ENCODE assay signal across 12 cellular contexts in the genomic region with DNA sequence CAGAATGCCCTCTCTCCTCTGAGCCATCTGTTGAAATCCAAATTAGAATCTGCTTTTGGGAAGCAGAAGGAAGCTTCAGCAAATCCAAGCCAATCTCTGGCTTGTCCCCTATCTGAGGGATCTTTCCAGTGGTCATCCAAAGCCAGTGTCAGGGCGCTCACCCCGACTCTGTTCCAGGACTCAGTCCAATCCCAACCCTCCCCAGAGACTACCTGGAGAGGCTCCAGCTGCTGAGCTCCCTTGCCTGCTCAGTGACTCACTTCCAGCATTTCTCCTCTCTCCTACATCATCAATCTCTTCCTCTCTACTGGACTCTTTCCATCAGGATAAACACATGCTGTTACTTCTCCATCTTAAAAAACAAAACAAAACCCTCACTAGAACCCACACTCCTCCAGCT. TPM values are rescaled to one million over a fixed set of nuclear protein-coding genes. Genes with fewer than 3 reads are reported as not detected.
A peak's percentile ranks its signal among the peaks of the same experiment; 100 is the strongest.
DNase-seq lines count a peak whose midpoint lies in the region; ATAC-seq, FAIRE-seq and TF ChIP-seq lines count a peak whose summit lies in the region.
"Had no signal": no experiment of that assay in that cellular context is flagged by ENCODE, and none has a peak within 500 bp of the region (broad histone marks: within the 10 kb centered on the region; RNA-seq: fewer than 3 reads in every experiment).

No MANE protein-coding gene starts in this region.

- H3K27ac ChIP-seq in heart left ventricle (peak overlapping the region in 3 of 12 donors; percentile 5 to 55 (median 38)), keratinocyte (ENCODE audit: control insufficient read depth, insufficient read depth, low read length) (no peak overlapping the region), vagina (peak overlapping the region; percentile 37)

- peaks cover 7% of the 10 kb centered on the region for H3K79me2 ChIP-seq in keratinocyte (ENCODE audit: control insufficient read depth, insufficient read depth, low read length)

- H3K9me1 ChIP-seq in keratinocyte (ENCODE audit: control insufficient read depth, extremely low read depth, insufficient read depth, low read length), result peaks cover 2% of the 10 kb centered on the region

- H4K20me1 ChIP-seq in keratinocyte (ENCODE audit: control insufficient read depth, extremely low read depth, insufficient read depth, low read length), result no peaks in the 10 kb centered on the region

- intact Hi-C loops in Right ventricle myocardium inferior (cut with DNase I) (no loop called here), heart left ventricle (cut with DNase I) (loop anchor here in 3 of 10 donors (10.0 kb wide), 1 partner anchor 207 kb away; no protein-coding TSS in a partner anchor), vagina (cut with DNase I) (no loop called here)
- intact Hi-C loops in activated CD4-positive, alpha-beta T cell treated with anti-CD3 and anti-CD28 coated beads, Interleukin-2, amount 10 ng/mL, durations not matched to agents 24 days and 14 days (cut with micrococcal nuclease), result no loop called here

- DNase-seq in Right ventricle myocardium inferior (ENCODE audit: missing footprints) (peak; percentile 50), heart left ventricle (no peak), astrocyte of the hippocampus (ENCODE audit: low read depth, low spot score) (peak; percentile 73), keratinocyte (ENCODE audit: low read depth, low spot score) (no peak), vagina (ENCODE audit: extremely low spot score in 2 of 2) (no peak), NCI-H748 treated with DMSO at 0.1 percent for 48 hours (lab: John Stamatoyannopoulos, UW) (no peak), NCI-H2081 (lab: John Stamatoyannopoulos, UW) (no peak)
- no peak for DNase-seq in activated CD4-positive, alpha-beta T cell treated with anti-CD3 and anti-CD28 coated beads, Interleukin-2, amount 10 ng/mL, durations not matched to agents 24 days and 14 days
- DNase-seq: activated T-cell treated with anti-CD3 and anti-CD28 coated beads, Interleukin-2, amount 50 U/mL, for 48 hours; NCI-H2107; stimulated activated naive CD4-positive, alpha-beta T cell had no signal

- TF ChIP-seq CTCF in heart left ventricle (IDR thresholded peaks at IDR 0.05) (no peak), keratinocyte (optimal IDR thresholded peaks at IDR 0.05 in 1 of 3, IDR thresholded peaks at IDR 0.05 in 1 of 3, conservative IDR thresholded peaks at IDR 0.05 in 1 of 3; ENCODE audit: extremely low read depth in 1 of 3, insufficient read depth in 2 of 3, low read length in 3 of 3) (no peak), vagina (IDR thresholded peaks at IDR 0.05) (no peak)

- 47 to 58% (median 53%) methylated on average over 2 of the region's 2 CpGs for WGBS in heart left ventricle, 4 donors

- H3K4me3 ChIP-seq in heart left ventricle (no peak overlapping the region), keratinocyte (ENCODE audit: control insufficient read depth in 2 of 3, extremely low read depth in 1 of 3, insufficient read depth in 2 of 3, low read depth in 1 of 3, low read length in 3 of 3) (no peak overlapping the region), vagina (no peak overlapping the region)

- no peaks in the 10 kb centered on the region for H3K27me3 ChIP-seq in heart left ventricle
- H3K27me3 ChIP-seq in keratinocyte (ENCODE audit: control insufficient read depth, extremely low read depth, insufficient read depth, low read length), result no peaks in the 10 kb centered on the region
- no peaks in the 10 kb centered on the region for H3K27me3 ChIP-seq in vagina

- ATAC-seq in Right ventricle myocardium inferior, result no peak
- ATAC-seq in heart left ventricle, result no peak

- H3K4me3 Mint-ChIP-seq in activated CD4-positive, alpha-beta T cell treated with anti-CD3 and anti-CD28 coated beads, Interleukin-2, amount 10 ng/mL, durations not matched to agents 24 days and 14 days, result no peak overlapping the region

- peak overlapping the region; percentile 33 for H3K4me2 ChIP-seq in keratinocyte (ENCODE audit: control insufficient read depth, extremely low read depth, insufficient read depth, low read depth, low read length)

- FAIRE-seq in keratinocyte (lab: Jason Lieb, UNC), result peak; percentile 90
- FAIRE-seq: RCC 7860 had no signal

- H3K9me3 ChIP-seq in heart left ventricle, result no peaks in the 10 kb centered on the region
- no peaks in the 10 kb centered on the region for H3K9me3 ChIP-seq in keratinocyte (ENCODE audit: control insufficient read depth, low read depth, low read length)
- H3K9me3 ChIP-seq in vagina, result no peaks in the 10 kb centered on the region

- no peak overlapping the region for H2AFZ ChIP-seq in keratinocyte (ENCODE audit: control insufficient read depth, low read length)

- dilution Hi-C loops in keratinocyte (cut with MboI; ENCODE audit: extremely low pct_ligation_motif_present, low sequenced_read_pairs), result no loop called here

- no peak for TF ChIP-seq POLR2A in heart left ventricle (IDR thresholded peaks at IDR 0.05)
- TF ChIP-seq POLR2A in vagina (IDR thresholded peaks at IDR 0.05), result no peak

- H3K27me3 Mint-ChIP-seq in activated CD4-positive, alpha-beta T cell treated with anti-CD3 and anti-CD28 coated beads, Interleukin-2, amount 10 ng/mL, durations not matched to agents 24 days and 14 days, result peaks cover 8% of the 10 kb centered on the region

- peaks cover 34% of the 10 kb centered on the region for H3K4me1 Mint-ChIP-seq in activated CD4-positive, alpha-beta T cell treated with anti-CD3 and anti-CD28 coated beads, Interleukin-2, amount 10 ng/mL, durations not matched to agents 24 days and 14 days

- H3K36me3 ChIP-seq in heart left ventricle, result peaks cover 0 to 4% (median 0%) of the 10 kb centered on the region in 9 donors
- peaks cover 0 to 3% of the 10 kb centered on the region in 2 experiments for H3K36me3 ChIP-seq in keratinocyte (ENCODE audit: control insufficient read depth in 2 of 2, extremely low read depth in 1 of 2, insufficient read depth in 2 of 2, low read length in 2 of 2)
- no peaks in the 10 kb centered on the region for H3K36me3 ChIP-seq in vagina

- H3K27ac Mint-ChIP-seq in activated CD4-positive, alpha-beta T cell treated with anti-CD3 and anti-CD28 coated beads, Interleukin-2, amount 10 ng/mL, durations not matched to agents 24 days and 14 days, result no peak overlapping the region

- no peaks in the 10 kb centered on the region for H3K9me3 Mint-ChIP-seq in activated CD4-positive, alpha-beta T cell treated with anti-CD3 and anti-CD28 coated beads, Interleukin-2, amount 10 ng/mL, durations not matched to agents 24 days and 14 days

- H3K4me1 ChIP-seq in heart left ventricle (peaks cover 0 to 63% (median 32%) of the 10 kb centered on the region in 12 donors), keratinocyte (ENCODE audit: control insufficient read depth, extremely low read depth, insufficient read depth, low read length) (peaks cover 44% of the 10 kb centered on the region), vagina (peaks cover 55% of the 10 kb centered on the region)

- H3K9ac ChIP-seq in keratinocyte (ENCODE audit: control insufficient read depth, extremely low read depth, insufficient read depth, low read length), result no peak overlapping the region

- peaks cover 11% of the 10 kb centered on the region for H3K36me3 Mint-ChIP-seq in activated CD4-positive, alpha-beta T cell treated with anti-CD3 and anti-CD28 coated beads, Interleukin-2, amount 10 ng/mL, durations not matched to agents 24 days and 14 days (ENCODE audit: low read depth)

RNA-seq across cellular contexts. Expression of a gene that starts 2.4 kb away (rescaled TPM):
- total RNA-seq in Right ventricle myocardium inferior (9.8 TPM), heart left ventricle (10 to 100 TPM in 5 of 9 donors, 1 to 10 TPM in 4; 4.1 to 21.6 (median 11.1) TPM), vagina (17.4 TPM)
- polyA plus RNA-seq in heart left ventricle (10 to 100 TPM; 10.2 to 15.5 TPM), keratinocyte (9.0 to 15.0 TPM (median 13.3 TPM) in 3 replicates)
- polyA plus RNA-seq in keratinocyte (2011; ENCODE audit: low read depth), result 3.7 TPM
- 2.6 and 4.5 TPM in 2 replicates for polyA plus RNA-seq in keratinocyte (2011; cell fraction: cytosol; rRNA removed)
- 44.9 and 60.2 TPM in 2 replicates for polyA plus RNA-seq in keratinocyte (2011; cell fraction: nucleus; rRNA removed)
- polyA plus RNA-seq in keratinocyte (2012; ENCODE audit: low replicate concordance), result 6.1 and 7.2 TPM in 2 replicates
- polyA minus RNA-seq in keratinocyte, result 5.7 to 13.2 TPM (median 11.8 TPM) in 3 replicates
- polyA minus RNA-seq in keratinocyte (2011; cell fraction: cytosol; rRNA and poly(A)+ RNA removed), result 6.5 TPM
- 15.9 and 20.0 TPM in 2 replicates for polyA minus RNA-seq in keratinocyte (2011; cell fraction: nucleus; rRNA and poly(A)+ RNA removed)
- 51.3 and 55.1 TPM in 2 replicates for total RNA-seq in activated CD4-positive, alpha-beta T cell treated with anti-CD3 and anti-CD28 coated beads, Interleukin-2, amount 10 ng/mL, durations not matched to agents 24 days and 14 days

RNA-seq across cellular contexts. Expression of a gene that starts 8.6 kb away (rescaled TPM):
- total RNA-seq in Right ventricle myocardium inferior (4.1 TPM), heart left ventricle (1 to 10 TPM; 1.9 to 9.1 (median 2.8) TPM), vagina (2.5 TPM)
- polyA plus RNA-seq in heart left ventricle (1 to 10 TPM; 3.4 to 7.0 TPM), keratinocyte (not detected in 3 replicates)
- polyA plus RNA-seq in keratinocyte (2011; ENCODE audit: low read depth), result not detected
- polyA plus RNA-seq in keratinocyte (2011; cell fraction: cytosol; rRNA removed), result not detected in 2 replicates
- polyA plus RNA-seq in keratinocyte (2011; cell fraction: nucleus; rRNA removed), result not detected in 2 replicates
- polyA plus RNA-seq in keratinocyte (2012; ENCODE audit: low replicate concordance), result 0.05 and 0.21 TPM in 2 replicates
- not detected in 3 replicates for polyA minus RNA-seq in keratinocyte
- polyA minus RNA-seq in keratinocyte (2011; cell fraction: cytosol; rRNA and poly(A)+ RNA removed), result not detected
- not detected in 2 replicates for polyA minus RNA-seq in keratinocyte (2011; cell fraction: nucleus; rRNA and poly(A)+ RNA removed)
- total RNA-seq in activated CD4-positive, alpha-beta T cell treated with anti-CD3 and anti-CD28 coated beads, Interleukin-2, amount 10 ng/mL, durations not matched to agents 24 days and 14 days, result 0.12 TPM in 1 of 2 replicates, not detected in the other

RNA-seq across cellular contexts. Expression of a gene that starts 10.6 kb away (rescaled TPM):
- total RNA-seq in Right ventricle myocardium inferior, result 36.9 TPM
- total RNA-seq in heart left ventricle, result 10 to 100 TPM; 25.2 to 71.3 (median 33.7) TPM
- 10 to 100 TPM; 29.3 to 41.4 TPM for polyA plus RNA-seq in heart left ventricle
- 64.7 to 97.7 TPM (median 74.8 TPM) in 3 replicates for polyA plus RNA-seq in keratinocyte
- 52.9 TPM for polyA plus RNA-seq in keratinocyte (2011; ENCODE audit: low read depth)
- 39.3 and 55.7 TPM in 2 replicates for polyA plus RNA-seq in keratinocyte (2011; cell fraction: cytosol; rRNA removed)
- polyA plus RNA-seq in keratinocyte (2011; cell fraction: nucleus; rRNA removed), result 202 and 214 TPM in 2 replicates
- polyA plus RNA-seq in keratinocyte (2012; ENCODE audit: low replicate concordance), result 40.1 and 54.6 TPM in 2 replicates
- polyA minus RNA-seq in keratinocyte, result 76.7 to 122 TPM (median 88.0 TPM) in 3 replicates
- polyA minus RNA-seq in keratinocyte (2011; cell fraction: cytosol; rRNA and poly(A)+ RNA removed), result 77.1 TPM
- polyA minus RNA-seq in keratinocyte (2011; cell fraction: nucleus; rRNA and poly(A)+ RNA removed), result 36.3 and 37.2 TPM in 2 replicates
- total RNA-seq in vagina, result 78.1 TPM
- 165 and 166 TPM in 2 replicates for total RNA-seq in activated CD4-positive, alpha-beta T cell treated with anti-CD3 and anti-CD28 coated beads, Interleukin-2, amount 10 ng/mL, durations not matched to agents 24 days and 14 days

RNA-seq across cellular contexts. Expression of a gene that starts 11.0 kb away (rescaled TPM):
- total RNA-seq in Right ventricle myocardium inferior (109 TPM), heart left ventricle (100 to 1,000 TPM in 1 of 9 donors, 10 to 100 TPM in 8; 64.9 to 119 (median 77.4) TPM), vagina (19.2 TPM)
- polyA plus RNA-seq in heart left ventricle (100 to 1,000 TPM; 112 to 121 TPM), keratinocyte (10.5 to 18.1 TPM (median 16.8 TPM) in 3 replicates)
- 21.7 TPM for polyA plus RNA-seq in keratinocyte (2011; ENCODE audit: low read depth)
- 7.2 and 11.5 TPM in 2 replicates for polyA plus RNA-seq in keratinocyte (2011; cell fraction: cytosol; rRNA removed)
- polyA plus RNA-seq in keratinocyte (2011; cell fraction: nucleus; rRNA removed), result 55.7 and 63.3 TPM in 2 replicates
- polyA plus RNA-seq in keratinocyte (2012; ENCODE audit: low replicate concordance), result 15.0 and 33.9 TPM in 2 replicates
- polyA minus RNA-seq in keratinocyte, result 4.8 to 13.2 TPM (median 7.5 TPM) in 3 replicates
- 8.4 TPM for polyA minus RNA-seq in keratinocyte (2011; cell fraction: cytosol; rRNA and poly(A)+ RNA removed)
- 4.7 and 6.0 TPM in 2 replicates for polyA minus RNA-seq in keratinocyte (2011; cell fraction: nucleus; rRNA and poly(A)+ RNA removed)
- total RNA-seq in activated CD4-positive, alpha-beta T cell treated with anti-CD3 and anti-CD28 coated beads, Interleukin-2, amount 10 ng/mL, durations not matched to agents 24 days and 14 days, result 31.0 and 36.7 TPM in 2 replicates

RNA-seq across cellular contexts. Expression of a gene that starts 16.8 kb away (rescaled TPM):
- total RNA-seq in Right ventricle myocardium inferior (49.9 TPM), heart left ventricle (10 to 100 TPM; 11.6 to 62.4 (median 35.4) TPM), vagina (54.3 TPM)
- polyA plus RNA-seq in heart left ventricle (10 to 100 TPM in 1 of 2 donors, 1 to 10 TPM in 1; 5.9 to 62.5 TPM), keratinocyte (4.3 to 10.7 TPM (median 4.9 TPM) in 3 replicates)
- 7.2 TPM for polyA plus RNA-seq in keratinocyte (2011; ENCODE audit: low read depth)
- polyA plus RNA-seq in keratinocyte (2011; cell fraction: cytosol; rRNA removed), result 0.69 and 0.79 TPM in 2 replicates
- polyA plus RNA-seq in keratinocyte (2011; cell fraction: nucleus; rRNA removed), result 63.1 and 85.5 TPM in 2 replicates
- polyA plus RNA-seq in keratinocyte (2012; ENCODE audit: low replicate concordance), result 5.2 and 10.5 TPM in 2 replicates
- 3.3 to 6.5 TPM (median 3.7 TPM) in 3 replicates for polyA minus RNA-seq in keratinocyte
- 5.0 TPM for polyA minus RNA-seq in keratinocyte (2011; cell fraction: cytosol; rRNA and poly(A)+ RNA removed)
- 5.1 and 7.1 TPM in 2 replicates for polyA minus RNA-seq in keratinocyte (2011; cell fraction: nucleus; rRNA and poly(A)+ RNA removed)
- total RNA-seq in activated CD4-positive, alpha-beta T cell treated with anti-CD3 and anti-CD28 coated beads, Interleukin-2, amount 10 ng/mL, durations not matched to agents 24 days and 14 days, result 48.5 and 54.0 TPM in 2 replicates

Comparison
In these comparisons a context has a peak if more than half of its experiments do, and no peak if none do; other contexts are left out.
1. DNase-seq: peak in Right ventricle myocardium inferior (single experiment) and astrocyte of the hippocampus (single experiment); none in heart left ventricle (0 of 5), keratinocyte (single experiment), vagina (0 of 2), NCI-H748 treated with DMSO at 0.1 percent for 48 hours (single experiment), activated CD4-positive, alpha-beta T cell treated with anti-CD3 and anti-CD28 coated beads, Interleukin-2, amount 10 ng/mL, durations not matched to agents 24 days and 14 days (single experiment) and NCI-H2081 (0 of 2).